ENCODE assay signal across 21 cellular contexts in the genomic region with DNA sequence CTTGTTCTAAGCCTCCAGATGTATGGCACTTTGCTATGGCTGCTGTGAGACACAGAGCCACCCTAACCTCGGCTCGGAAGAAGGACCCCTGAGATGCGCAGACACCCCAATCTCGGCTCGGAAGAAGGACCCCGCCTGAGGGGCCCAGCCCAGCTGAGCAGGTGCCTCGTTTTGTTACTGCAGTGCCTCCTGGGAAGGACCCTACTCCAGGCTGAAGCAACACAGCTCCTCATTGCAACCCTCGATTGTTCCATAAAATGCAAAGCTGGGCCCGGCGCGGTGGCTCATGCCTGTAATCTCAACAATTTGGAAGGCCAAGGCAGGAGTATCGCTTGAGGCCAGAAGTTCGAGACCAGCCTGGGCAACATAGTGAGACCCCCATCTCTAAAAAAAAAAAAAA.
"Had no signal": no experiment of that assay in that cellular context is flagged by ENCODE, and none has a peak within 500 bp of the region (broad histone marks: within the 10 kb centered on the region; RNA-seq: fewer than 3 reads in every experiment).

No MANE protein-coding gene starts in this region.

- H3K27ac ChIP-seq: heart right ventricle, hepatocyte, left ventricle myocardium inferior, pancreas, prostate gland, sigmoid colon, tibial nerve, vagina had no signal

- H3K4me3 ChIP-seq: heart right ventricle, hepatocyte, left ventricle myocardium inferior, mucosa of descending colon, pancreas, prostate gland, sigmoid colon, tibial nerve, vagina had no signal

- H3K36me3 ChIP-seq: heart right ventricle, left ventricle myocardium inferior, pancreas, prostate gland, sigmoid colon, tibial nerve, vagina had no signal

- ATAC-seq: heart right ventricle; mucosa of descending colon; naive thymus-derived CD4-positive, alpha-beta T cell; natural killer cell treated with Interleukin-12 subunit alpha and Interleukin-12 subunit beta and Interleukin-15 and Interleukin-18, amount 100 ng/mL, for 72 hours; pancreas; right cardiac atrium; stimulated activated naive B cell treated with anti-CD40 and anti-IgM and Interleukin-4, amounts not matched to agents 10 μg/mL and 1 μg/mL and 100 μg/mL, for 72 hours; stimulated activated naive CD8-positive, alpha-beta T cell treated with anti-CD3 and anti-CD28 coated beads, Interleukin-15, Interleukin-2, amounts not matched to agents 100 U/mL and 50 U/mL, for 24 hours had no signal

- H3K9me3 ChIP-seq: heart right ventricle, left ventricle myocardium inferior, mucosa of descending colon, pancreas, prostate gland, sigmoid colon, tibial nerve, vagina had no signal

- DNase-seq: heart right ventricle; islet precursor cell; left ventricle myocardium inferior; midbrain; mucosa of descending colon; naive thymus-derived CD4-positive, alpha-beta T cell; nucleus accumbens; retina; right cardiac atrium; small intestine; stimulated activated CD4-positive, alpha-beta T cell treated with anti-CD3 and anti-CD28 coated beads, Interleukin-1b, Interleukin-23, amount 100 ng/mL, for 48 hours; stimulated activated CD4-positive, alpha-beta T cell treated with anti-CD3 and anti-CD28 coated beads, Interleukin-2, amount 100 ng/mL, for 48 hours; stimulated activated naive B cell treated with anti-CD40 and anti-IgM and Interleukin-4, amounts not matched to agents 10 μg/mL and 1 μg/mL and 100 μg/mL, for 72 hours; stimulated activated naive CD8-positive, alpha-beta T cell treated with anti-CD3 and anti-CD28 coated beads, Interleukin-15, Interleukin-2, amounts not matched to agents 100 U/mL and 50 U/mL, for 24 hours had no signal

- H3K4me1 ChIP-seq: heart right ventricle, left ventricle myocardium inferior, pancreas, prostate gland, sigmoid colon, tibial nerve, vagina had no signal

- H3K27me3 ChIP-seq: hepatocyte, pancreas, sigmoid colon, tibial nerve, vagina had no signal
